Comparison of ENCODE assay signal across 32 cellular contexts in genomic region chr15:37131639-37132038, GRCh38. TPM values are rescaled to one million over a fixed set of nuclear protein-coding genes. Genes with fewer than 3 reads are reported as not detected.
DNase-seq lines count a peak whose midpoint lies in the region; ATAC-seq and TF ChIP-seq lines count a peak whose summit lies in the region.
"Had no signal": no experiment of that assay in that cellular context is flagged by ENCODE, and none has a peak within 500 bp of the region (broad histone marks: within the 10 kb centered on the region; RNA-seq: fewer than 3 reads in every experiment).

No MANE protein-coding gene starts in this region.

- TF ChIP-seq RAD21 in IMR-90 (IDR thresholded peaks at IDR 0.05; ENCODE audit: low read length), result no peak

- POLR2A ChIA-PET in IMR-90 (lab: Charles Lee; ENCODE audit: unreplicated experiment), result no interaction called here

- H3K4me1 ChIP-seq in IMR-90 (ENCODE audit: control insufficient read depth, insufficient read depth, low read length) (peaks cover 1% of the 10 kb centered on the region; the same call in 1 of the 2 replicates), endocrine pancreas (ENCODE audit: control insufficient read depth, insufficient read depth, low read length) (peaks cover 20% of the 10 kb centered on the region), prostate gland (replicated peaks) (no peaks in the 10 kb centered on the region)

- no peak overlapping the region for H3K4me3 ChIP-seq in IMR-90 (ENCODE audit: insufficient read depth, low read depth, low read length)
- H3K4me3 ChIP-seq in endocrine pancreas (ENCODE audit: control insufficient read depth, insufficient read depth, low read length), result peak overlapping the region; percentile 19
- H3K4me3 ChIP-seq in prostate gland, result no peak overlapping the region
- H3K4me3 ChIP-seq: GM23338, PC-9, skin epidermis had no signal

- no peak overlapping the region for H3K56ac ChIP-seq in IMR-90 (ENCODE audit: extremely low read depth, insufficient read depth, low read length)

- no peak overlapping the region for H3K18ac ChIP-seq in IMR-90 (ENCODE audit: low read depth, low read length)

- BruUV-seq in IMR-90 (replicated peaks; lab: Mats Ljungman, UMichigan), result no TSS peak

- H3K27ac ChIP-seq in IMR-90 (ENCODE audit: insufficient read depth, low read length) (no peak overlapping the region), prostate gland (peak overlapping the region; percentile 2 to 30)
- H3K27ac ChIP-seq: 22Rv1, C4-2B, epithelial cell of prostate, PC-9, skin epidermis had no signal

- TF ChIP-seq POLR2A in IMR-90 (IDR thresholded peaks at IDR 0.05; ENCODE audit: low read depth, low read length) (no peak), prostate gland (IDR thresholded peaks at IDR 0.05) (no peak)

- TF ChIP-seq CTCF in IMR-90 (conservative IDR thresholded peaks at IDR 0.05; ENCODE audit: low read depth, low read length), result no peak
- TF ChIP-seq CTCF in prostate gland (IDR thresholded peaks at IDR 0.05), result no peak

- no peaks in the 10 kb centered on the region for H3K79me1 ChIP-seq in IMR-90 (ENCODE audit: low read depth in 1 of 2, low read length in 2 of 2)

- CTCF ChIA-PET in IMR-90 (lab: Yijun Ruan, JAX), result no interaction called here

- H2BK15ac ChIP-seq in IMR-90 (ENCODE audit: low read depth, low read length), result no peak overlapping the region

- no peak overlapping the region for H2AFZ ChIP-seq in IMR-90 (replicated peaks; ENCODE audit: low read length, poor library complexity)
- H2AFZ ChIP-seq: GM23338, PC-9 had no signal

- no peaks in the 10 kb centered on the region for H3K27me3 ChIP-seq in IMR-90 (ENCODE audit: control insufficient read depth, insufficient read depth, low read length)
- no peaks in the 10 kb centered on the region for H3K27me3 ChIP-seq in endocrine pancreas (ENCODE audit: control insufficient read depth, insufficient read depth, low read length)
- no peaks in the 10 kb centered on the region for H3K27me3 ChIP-seq in prostate gland (replicated peaks; ENCODE audit: insufficient read depth)

- ATAC-seq in IMR-90 (ENCODE audit: low read depth), result peak; percentile 53
- ATAC-seq: activated CD8-positive, alpha-beta T cell treated with anti-CD3 and anti-CD28 coated beads, Interleukin-2, amount 10 ng/mL, durations not matched to agents 7 days and 5 days; activated T-helper 17 cell treated with anti-CD3 and anti-CD28 coated beads, Interleukin-2, amount 50 U/mL, for 72 hours; GM23338; left colon; naive thymus-derived CD8-positive, alpha-beta T cell; stimulated activated naive B cell treated with anti-CD40 and anti-IgM and Interleukin-4, amounts not matched to agents 10 μg/mL and 1 μg/mL and 100 μg/mL, for 72 hours had no signal

- DNase-seq in NCI-H82 (lab: John Stamatoyannopoulos, UW), result peak; percentile 32
- no peak for DNase-seq in NCI-H82 treated with DMSO at 0.1 percent for 48 hours (lab: John Stamatoyannopoulos, UW; ENCODE audit: unreplicated experiment)
- no peak for DNase-seq in IMR-90
- DNase-seq in prostate gland (ENCODE audit: low spot score), result no peak
- DNase-seq in NCI-H345 (lab: John Stamatoyannopoulos, UW), result no peak
- DNase-seq in epidermal melanocyte (ENCODE audit: insufficient read length, low spot score), result no peak
- DNase-seq in effector CD4-positive, alpha-beta T cell, result no peak
- DNase-seq: activated CD4-positive, alpha-beta T cell treated with anti-CD3 and anti-CD28 coated beads for 4 hours; activated CD8-positive, alpha-beta T cell treated with anti-CD3 and anti-CD28 coated beads, Interleukin-2, amount 10 ng/mL, durations not matched to agents 7 days and 5 days; activated naive CD8-positive, alpha-beta T cell treated with anti-CD3 and anti-CD28 coated beads for 36 hours; aorta; Caco-2; DMS79; GDM1; immature natural killer cell; left colon; naive thymus-derived CD8-positive, alpha-beta T cell; NCI-H1105; NCI-H187; NCI-H2171; NCI-H510A; NK-92 treated with Interleukin-12 subunit alpha and Interleukin-12 subunit beta, amount 100 ng/mL, for 24 hours; occipital lobe; PC-9; stimulated activated naive B cell treated with anti-CD40 and anti-IgM and Interleukin-4, amounts not matched to agents 10 μg/mL and 1 μg/mL and 100 μg/mL, for 72 hours had no signal

- H2BK5ac ChIP-seq in IMR-90 (ENCODE audit: low read depth, low read length, poor library complexity, severe bottlenecking), result no peak overlapping the region

- peak overlapping the region; percentile 33; the same call in 1 of the 2 replicates for H2BK20ac ChIP-seq in IMR-90 (ENCODE audit: low read depth, low read length)

- no peak overlapping the region for H3K9ac ChIP-seq in IMR-90 (ENCODE audit: low read depth, low read length)
- no peak overlapping the region for H3K9ac ChIP-seq in endocrine pancreas (ENCODE audit: control insufficient read depth, insufficient read depth, low read length)

- H3K36me3 ChIP-seq in IMR-90 (ENCODE audit: control insufficient read depth, insufficient read depth, low read length), result no peaks in the 10 kb centered on the region
- H3K36me3 ChIP-seq in endocrine pancreas (ENCODE audit: control insufficient read depth, insufficient read depth, low read length), result no peaks in the 10 kb centered on the region
- no peaks in the 10 kb centered on the region for H3K36me3 ChIP-seq in prostate gland

- no peak overlapping the region for H2AK5ac ChIP-seq in IMR-90 (ENCODE audit: low read depth, low read length)

- WGBS in IMR-90 (ENCODE audit: extremely low coverage in 2 of 2, insufficient read length in 1 of 2), 2 experiments, result no CpG with 5 or more reads among the region's 2 CpGs
- 33% methylated on average over 2 of the region's 2 CpGs for WGBS in prostate gland

- intact Hi-C loops in IMR-90 (cut with micrococcal nuclease) (loop anchor here (2.0 to 10.0 kb wide), 6 partner anchors 31 to 1377 kb away; partner anchors contain the start of gene MEIS2), prostate gland (cut with DNase I) (loop anchor here (10.0 kb wide), 3 partner anchors 487 to 1377 kb away; no protein-coding TSS in a partner anchor)

- no peak overlapping the region for H4K8ac ChIP-seq in IMR-90 (ENCODE audit: low read depth in 2 of 2, low read length in 2 of 2)

- no peak overlapping the region for H4K5ac ChIP-seq in IMR-90 (ENCODE audit: low read depth, low read length)

- no peak overlapping the region; the same call in 1 of the 2 replicates for H3K4me2 ChIP-seq in IMR-90 (ENCODE audit: low read depth, low read length)
- H3K4me2 ChIP-seq: GM23338, PC-9 had no signal

- 0 out of 2 replicates have a peak overlapping the region, but pooled peaks have one; percentile 61 for H3K14ac ChIP-seq in IMR-90 (replicated peaks; ENCODE audit: low read depth, low read length)

- H3K23ac ChIP-seq in IMR-90 (ENCODE audit: low read depth, low read length), result 0 out of 2 replicates have a peak overlapping the region, but pooled peaks have one; percentile 64

- H3K9me1 ChIP-seq in IMR-90 (ENCODE audit: insufficient read depth, low read length), result 0 out of 2 replicates have a peak, but pooled peaks cover 2% of the 10 kb centered on the region

- H3K9me3 ChIP-seq in IMR-90 (ENCODE audit: control insufficient read depth, insufficient read depth, low read length) (no peaks in the 10 kb centered on the region), endocrine pancreas (ENCODE audit: control insufficient read depth, low read length) (no peaks in the 10 kb centered on the region), prostate gland (no peaks in the 10 kb centered on the region)
- H3K9me3 ChIP-seq: Caco-2 had no signal

- dilution Hi-C loops in IMR-90 (cut with HindIII; ENCODE audit: low sequenced_read_pairs, unreplicated experiment), result no loop called here

- H2AK9ac ChIP-seq in IMR-90 (replicated peaks; ENCODE audit: low read depth, low read length, poor library complexity), result no peak overlapping the region

- H4K91ac ChIP-seq in IMR-90 (ENCODE audit: insufficient read depth, low read depth, low read length), result no peak overlapping the region

- H2BK120ac ChIP-seq in IMR-90 (ENCODE audit: low read depth, low read length), result peak overlapping the region; percentile 30; the same call in 1 of the 2 replicates

- in situ Hi-C loops in IMR-90 (cut with MboI; ENCODE audit: low sequenced_read_pairs), result loop anchor here (10.0 to 25.0 kb wide), 6 partner anchors 619 to 1844 kb away; no protein-coding TSS in a partner anchor

- H4K20me1 ChIP-seq in IMR-90 (ENCODE audit: insufficient read depth, low read length), result no peaks in the 10 kb centered on the region

- peak overlapping the region; percentile 8; the same call in 1 of the 2 replicates for H3K4ac ChIP-seq in IMR-90 (ENCODE audit: low read depth, low read length)

TF ChIP-seq in IMR-90, 13 proteins besides CTCF, POLR2A, EP300 and RAD21 (continues in another document):
- TF ChIP-seq, protein P1, sequence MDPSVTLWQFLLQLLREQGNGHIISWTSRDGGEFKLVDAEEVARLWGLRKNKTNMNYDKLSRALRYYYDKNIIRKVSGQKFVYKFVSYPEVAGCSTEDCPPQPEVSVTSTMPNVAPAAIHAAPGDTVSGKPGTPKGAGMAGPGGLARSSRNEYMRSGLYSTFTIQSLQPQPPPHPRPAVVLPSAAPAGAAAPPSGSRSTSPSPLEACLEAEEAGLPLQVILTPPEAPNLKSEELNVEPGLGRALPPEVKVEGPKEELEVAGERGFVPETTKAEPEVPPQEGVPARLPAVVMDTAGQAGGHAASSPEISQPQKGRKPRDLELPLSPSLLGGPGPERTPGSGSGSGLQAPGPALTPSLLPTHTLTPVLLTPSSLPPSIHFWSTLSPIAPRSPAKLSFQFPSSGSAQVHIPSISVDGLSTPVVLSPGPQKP (IDR thresholded peaks at IDR 0.05; ENCODE audit: borderline replicate concordance, low read depth, low read length), result no peak
- no peak for TF ChIP-seq CHD1 (IDR thresholded peaks at IDR 0.05; ENCODE audit: low read depth, low read length)
- TF ChIP-seq, protein P2, sequence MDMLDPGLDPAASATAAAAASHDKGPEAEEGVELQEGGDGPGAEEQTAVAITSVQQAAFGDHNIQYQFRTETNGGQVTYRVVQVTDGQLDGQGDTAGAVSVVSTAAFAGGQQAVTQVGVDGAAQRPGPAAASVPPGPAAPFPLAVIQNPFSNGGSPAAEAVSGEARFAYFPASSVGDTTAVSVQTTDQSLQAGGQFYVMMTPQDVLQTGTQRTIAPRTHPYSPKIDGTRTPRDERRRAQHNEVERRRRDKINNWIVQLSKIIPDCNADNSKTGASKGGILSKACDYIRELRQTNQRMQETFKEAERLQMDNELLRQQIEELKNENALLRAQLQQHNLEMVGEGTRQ (IDR thresholded peaks at IDR 0.05; ENCODE audit: low read depth, low read length), result no peak
- TF ChIP-seq RCOR1 (IDR thresholded peaks at IDR 0.05; ENCODE audit: insufficient replicate concordance, low read length), result no peak
- TF ChIP-seq MAFK (IDR thresholded peaks at IDR 0.05; ENCODE audit: low read depth, low read length), result no peak
- no peak for TF ChIP-seq BHLHE40 (IDR thresholded peaks at IDR 0.05; ENCODE audit: low read depth, low read length)
- TF ChIP-seq CEBPB (IDR thresholded peaks at IDR 0.05; ENCODE audit: low read depth, low read length), result no peak
- no peak for TF ChIP-seq FOS (IDR thresholded peaks at IDR 0.05; ENCODE audit: low read depth, low read length)

RNA-seq across cellular contexts. Expression of gene MEIS2, which starts 31.3 kb away (rescaled TPM):
- total RNA-seq in IMR-90 (2012; rRNA removed) (50.3 and 71.3 TPM in 2 replicates), prostate gland (10 to 100 TPM; 53.4 to 73.2 TPM)
- polyA plus RNA-seq in IMR-90 (2012; rRNA removed), result 59.9 and 70.1 TPM in 2 replicates
- 41.7 and 74.2 TPM in 2 replicates for polyA plus RNA-seq in IMR-90 (2012; cell fraction: cytosol; rRNA removed)
- 69.5 and 106 TPM in 2 replicates for polyA plus RNA-seq in IMR-90 (2012; cell fraction: nucleus; rRNA removed; ENCODE audit: low replicate concordance)
- total RNA-seq: activated CD8-positive, alpha-beta T cell treated with anti-CD3 and anti-CD28 coated beads, Interleukin-2, amount 10 ng/mL, durations not matched to agents 7 days and 5 days; activated naive CD8-positive, alpha-beta T cell treated with anti-CD3 and anti-CD28 coated beads for 36 hours; activated T-helper 17 cell treated with anti-CD3 and anti-CD28 coated beads, Interleukin-2, amount 50 U/mL, for 72 hours; GM23338; naive thymus-derived CD8-positive, alpha-beta T cell had no signal
- polyA plus RNA-seq: immature natural killer cell; naive thymus-derived CD8-positive, alpha-beta T cell had no signal
